ENCODE assay signal across 16 cellular contexts in genomic region chr3:141337523-141337854, GRCh38. TPM values are rescaled to one million over a fixed set of nuclear protein-coding genes. Genes with fewer than 3 reads are reported as not detected.
DNase-seq lines count a peak whose midpoint lies in the region; ATAC-seq and TF ChIP-seq lines count a peak whose summit lies in the region.
"Had no signal": no experiment of that assay in that cellular context is flagged by ENCODE, and none has a peak within 500 bp of the region (broad histone marks: within the 10 kb centered on the region; RNA-seq: fewer than 3 reads in every experiment).

No MANE protein-coding gene starts in this region.

- H3K27me3 Mint-ChIP-seq in progenitor cell of endocrine pancreas: peaks cover 9% of the 10 kb centered on the region

- peak; percentile 54 for DNase-seq in NCI-H69 (lab: John Stamatoyannopoulos, UW)
- DNase-seq in dorsolateral prefrontal cortex: no peak
- DNase-seq in progenitor cell of endocrine pancreas (ENCODE audit: low spot score, unreplicated experiment): no peak
- DNase-seq in HEK293T (ENCODE audit: extremely low spot score): no peak
- no peak for DNase-seq in stimulated activated naive CD4-positive, alpha-beta T cell (lab: John Stamatoyannopoulos, UW)
- DNase-seq: activated CD4-positive, alpha-beta T cell treated with anti-CD3 and anti-CD28 coated beads, Interleukin-2, amount 10 ng/mL, durations not matched to agents 24 days and 14 days; activated T-cell treated with anti-CD3 and anti-CD28 coated beads, Interleukin-2, amount 50 U/mL, for 1 hour; DND-41; midbrain; ovary; stomach had no signal

- peak overlapping the region; percentile 31 for H3K4me3 Mint-ChIP-seq in progenitor cell of endocrine pancreas (ENCODE audit: low read depth)
- H3K4me3 Mint-ChIP-seq: activated CD4-positive, alpha-beta T cell treated with anti-CD3 and anti-CD28 coated beads, Interleukin-2, amount 10 ng/mL, durations not matched to agents 24 days and 14 days; central memory CD8-positive, alpha-beta T cell had no signal

- intact Hi-C loops in dorsolateral prefrontal cortex (cut with DNase I): no loop called here

- TF ChIP-seq CTCF in dorsolateral prefrontal cortex (IDR thresholded peaks at IDR 0.05 in 54 of 56, conservative IDR thresholded peaks at IDR 0.05 in 2 of 56; ENCODE audit: low read depth in 1 of 56, partially characterized antibody in 56 of 56) (no peak), progenitor cell of endocrine pancreas (IDR thresholded peaks at IDR 0.05; ENCODE audit: unreplicated experiment) (no peak)

- H3K4me1 Mint-ChIP-seq in progenitor cell of endocrine pancreas (ENCODE audit: low read depth): peaks cover 23% of the 10 kb centered on the region
- H3K4me1 Mint-ChIP-seq: activated CD4-positive, alpha-beta T cell treated with anti-CD3 and anti-CD28 coated beads, Interleukin-2, amount 10 ng/mL, durations not matched to agents 24 days and 14 days; central memory CD8-positive, alpha-beta T cell had no signal

- H3K27me3 ChIP-seq in dorsolateral prefrontal cortex: no peaks in the 10 kb centered on the region
- H3K27me3 ChIP-seq: BLaER1, ovary, stomach had no signal

- H3K27ac ChIP-seq in dorsolateral prefrontal cortex: peak overlapping the region in 37 of 59 donors; percentile 2 to 82 (median 57)
- H3K27ac ChIP-seq: BLaER1, ovary, stomach had no signal

- POLR2A ChIA-PET in HEK293T (lab: Yijun Ruan, JAX): interaction anchor here (0.9 to 1.0 kb wide), 2 partner anchors 26 to 149 kb away, joined by 3 to 5 read pairs; partner anchors contain the start of gene RASA2

- H3K27ac Mint-ChIP-seq in progenitor cell of endocrine pancreas: peak overlapping the region; percentile 93
- H3K27ac Mint-ChIP-seq: activated CD4-positive, alpha-beta T cell treated with anti-CD3 and anti-CD28 coated beads, Interleukin-2, amount 10 ng/mL, durations not matched to agents 24 days and 14 days had no signal

- H3K36me3 Mint-ChIP-seq in progenitor cell of endocrine pancreas (ENCODE audit: insufficient read depth): peaks cover 2% of the 10 kb centered on the region

- peak overlapping the region; percentile 58; the same call in 1 of the 2 replicates for H3K4me3 ChIP-seq in GM08714 (ENCODE audit: low read length)
- no peak overlapping the region for H3K4me3 ChIP-seq in dorsolateral prefrontal cortex
- H3K4me3 ChIP-seq: BLaER1, ovary, stomach had no signal

- no peak for ATAC-seq in HG03342 (IDR thresholded peaks at IDR 0.05; ENCODE audit: unreplicated experiment)
- ATAC-seq in GM19328 (IDR thresholded peaks at IDR 0.05; ENCODE audit: unreplicated experiment): no peak

- CTCF ChIA-PET in HEK293T (lab: Yijun Ruan, JAX): interaction anchor here (1.0 to 1.1 kb wide), 2 partner anchors 23 to 104 kb away, joined by 4 to 7 read pairs; no protein-coding TSS in a partner anchor

- H3K9me3 Mint-ChIP-seq in progenitor cell of endocrine pancreas (ENCODE audit: low read depth): peaks cover 22% of the 10 kb centered on the region
- H3K9me3 Mint-ChIP-seq: central memory CD8-positive, alpha-beta T cell had no signal

TF ChIP-seq in HEK293T, 16 proteins besides CTCF, POLR2A, EP300 and RAD21:
- TF ChIP-seq ELF4 (IDR thresholded peaks at IDR 0.05) (no peak), SP1 (IDR thresholded peaks at IDR 0.05) (no peak), FOXM1 (IDR thresholded peaks at IDR 0.05; ENCODE audit: borderline replicate concordance) (no peak), HDGF (IDR thresholded peaks at IDR 0.05; ENCODE audit: borderline replicate concordance) (no peak), ZNF384 (IDR thresholded peaks at IDR 0.05) (no peak), LEF1 (IDR thresholded peaks at IDR 0.05; ENCODE audit: borderline replicate concordance) (no peak), NFRKB (IDR thresholded peaks at IDR 0.05) (no peak), ARNT (IDR thresholded peaks at IDR 0.05) (no peak), BHLHE40 (IDR thresholded peaks at IDR 0.05; ENCODE audit: borderline replicate concordance) (no peak), CTBP1 (IDR thresholded peaks at IDR 0.05; ENCODE audit: borderline replicate concordance) (no peak), PKNOX1 (IDR thresholded peaks at IDR 0.05) (no peak), SUZ12 (IDR thresholded peaks at IDR 0.05) (no peak), FOXK2 (IDR thresholded peaks at IDR 0.05) (no peak), TARDBP (IDR thresholded peaks at IDR 0.05) (no peak), FOXA1 (IDR thresholded peaks at IDR 0.05) (no peak), L3MBTL2 (conservative IDR thresholded peaks at IDR 0.05) (no peak)

RNA-seq across cellular contexts. Expression of gene ZBTB38, which starts 30.8 kb away (rescaled TPM):
- total RNA-seq in dorsolateral prefrontal cortex (100 to 1,000 TPM; 101 to 187 (median 131) TPM), progenitor cell of endocrine pancreas (25.8 and 27.0 TPM in 2 replicates)
